10 cellular contexts compared by ENCODE assay signal in genomic region chr3:195105841-195106417, GRCh38.
A peak's percentile ranks its signal among the peaks of the same experiment; 100 is the strongest.
DNase-seq lines count a peak whose midpoint lies in the region; ATAC-seq and TF ChIP-seq lines count a peak whose summit lies in the region.
"Had no signal": no experiment of that assay in that cellular context is flagged by ENCODE, and none has a peak within 500 bp of the region (broad histone marks: within the 10 kb centered on the region; RNA-seq: fewer than 3 reads in every experiment).

No MANE protein-coding gene starts in this region.

- H3K27me3 ChIP-seq in BLaER1 (no peaks in the 10 kb centered on the region), MM.1S (replicated peaks; ENCODE audit: insufficient read depth, low read length) (no peaks in the 10 kb centered on the region)
- H3K27me3 ChIP-seq: gastroesophageal sphincter had no signal

- H3K27ac Mint-ChIP-seq in dendritic cell treated with granulocyte-macrophage colony-stimulating factor and Interleukin-4, amounts not matched to agents 40 ng/mL and 50 ng/mL, for 4 days: peak overlapping the region; percentile 28
- H3K27ac Mint-ChIP-seq in nephron progenitor cell: no peak overlapping the region

- H3K79me2 ChIP-seq in MM.1S (ENCODE audit: low read length): no peaks in the 10 kb centered on the region

- H3K36me3 ChIP-seq in BLaER1 (no peaks in the 10 kb centered on the region), MM.1S (replicated peaks; ENCODE audit: insufficient read depth, low read length) (no peaks in the 10 kb centered on the region)
- H3K36me3 ChIP-seq: gastroesophageal sphincter had no signal

- no peaks in the 10 kb centered on the region for H3K9me2 ChIP-seq in MM.1S (replicated peaks; ENCODE audit: insufficient read depth, low read length)

- no peak overlapping the region for H3K27ac ChIP-seq in BLaER1
- H3K27ac ChIP-seq in MM.1S (ENCODE audit: low read length): no peak overlapping the region
- H3K27ac ChIP-seq: gastroesophageal sphincter had no signal

- H2AFZ ChIP-seq in MM.1S (ENCODE audit: low read length): peak overlapping the region; percentile 29; the same call in 1 of the 2 replicates

- peaks cover 54% of the 10 kb centered on the region for H3K4me1 Mint-ChIP-seq in dendritic cell treated with granulocyte-macrophage colony-stimulating factor and Interleukin-4, amounts not matched to agents 40 ng/mL and 50 ng/mL, for 4 days (ENCODE audit: low read depth)
- peaks cover 36% of the 10 kb centered on the region for H3K4me1 Mint-ChIP-seq in nephron progenitor cell

- DNase-seq in MM.1S (no peak), nephron progenitor cell (no peak), NCI-H2171 treated with DMSO at 0.1 percent for 48 hours (lab: John Stamatoyannopoulos, UW) (no peak)

- H3K4me2 ChIP-seq in BLaER1 (peak overlapping the region; percentile 67), MM.1S (ENCODE audit: low read depth, low read length) (peak overlapping the region; percentile 77)

- H3K4me3 ChIP-seq in BLaER1: no peak overlapping the region
- peak overlapping the region; percentile 35 for H3K4me3 ChIP-seq in MM.1S (ENCODE audit: low read length)

- no peaks in the 10 kb centered on the region for H3K9me3 ChIP-seq in BLaER1
- no peaks in the 10 kb centered on the region for H3K9me3 ChIP-seq in MM.1S (replicated peaks; ENCODE audit: insufficient read depth, low read length)
- H3K9me3 ChIP-seq: gastroesophageal sphincter had no signal

- H4K20me1 ChIP-seq in BLaER1 (no peaks in the 10 kb centered on the region), MM.1S (ENCODE audit: insufficient read depth, low read length) (no peaks in the 10 kb centered on the region)

- H3K9me3 Mint-ChIP-seq in dendritic cell treated with granulocyte-macrophage colony-stimulating factor and Interleukin-4, amounts not matched to agents 40 ng/mL and 50 ng/mL, for 4 days: no peaks in the 10 kb centered on the region
- no peaks in the 10 kb centered on the region for H3K9me3 Mint-ChIP-seq in nephron progenitor cell
- H3K9me3 Mint-ChIP-seq: activated naive CD4-positive, alpha-beta T cell treated with anti-CD3 and anti-CD28 coated beads, Interleukin-2, amount 50 U/mL, for 72 hours had no signal

- H3K27me3 Mint-ChIP-seq in dendritic cell treated with granulocyte-macrophage colony-stimulating factor and Interleukin-4, amounts not matched to agents 40 ng/mL and 50 ng/mL, for 4 days: peaks cover 4% of the 10 kb centered on the region
- no peaks in the 10 kb centered on the region for H3K27me3 Mint-ChIP-seq in nephron progenitor cell (ENCODE audit: low read depth, poor library complexity)

- ATAC-seq in GM21367 (IDR thresholded peaks at IDR 0.05; ENCODE audit: unreplicated experiment): no peak
- no peak for ATAC-seq in GM21723 (IDR thresholded peaks at IDR 0.05; ENCODE audit: unreplicated experiment)
- no peak for ATAC-seq in HG03521 (IDR thresholded peaks at IDR 0.05; ENCODE audit: unreplicated experiment)

- H3K4me3 Mint-ChIP-seq in dendritic cell treated with granulocyte-macrophage colony-stimulating factor and Interleukin-4, amounts not matched to agents 40 ng/mL and 50 ng/mL, for 4 days: no peak overlapping the region
- peak overlapping the region; percentile 36 for H3K4me3 Mint-ChIP-seq in nephron progenitor cell

- H3K36me3 Mint-ChIP-seq in dendritic cell treated with granulocyte-macrophage colony-stimulating factor and Interleukin-4, amounts not matched to agents 40 ng/mL and 50 ng/mL, for 4 days (ENCODE audit: low read depth): peaks cover 19% of the 10 kb centered on the region
- H3K36me3 Mint-ChIP-seq in nephron progenitor cell (ENCODE audit: low read depth): peaks cover 5% of the 10 kb centered on the region
- H3K36me3 Mint-ChIP-seq: activated naive CD4-positive, alpha-beta T cell treated with anti-CD3 and anti-CD28 coated beads, Interleukin-2, amount 50 U/mL, for 72 hours had no signal

- H3K9ac ChIP-seq in BLaER1 (no peak overlapping the region), MM.1S (ENCODE audit: low read length) (no peak overlapping the region)

- TF ChIP-seq CTCF in MM.1S (IDR thresholded peaks at IDR 0.05; ENCODE audit: low read length) (no peak), nephron progenitor cell (IDR thresholded peaks at IDR 0.05) (no peak)

- peaks cover 49% of the 10 kb centered on the region for H3K4me1 ChIP-seq in BLaER1
- peaks cover 7% of the 10 kb centered on the region for H3K4me1 ChIP-seq in MM.1S (ENCODE audit: low read length)

- H3F3A ChIP-seq in MM.1S (ENCODE audit: insufficient read depth, low read length): no peaks in the 10 kb centered on the region

- intact Hi-C loops in dendritic cell treated with granulocyte-macrophage colony-stimulating factor and Interleukin-4, amounts not matched to agents 40 ng/mL and 50 ng/mL, for 4 days (cut with micrococcal nuclease): loop anchor here (5.0 kb wide), 2 partner anchors 104 to 424 kb away; no protein-coding TSS in a partner anchor
